31 cellular contexts compared by ENCODE assay signal in the genomic region with DNA sequence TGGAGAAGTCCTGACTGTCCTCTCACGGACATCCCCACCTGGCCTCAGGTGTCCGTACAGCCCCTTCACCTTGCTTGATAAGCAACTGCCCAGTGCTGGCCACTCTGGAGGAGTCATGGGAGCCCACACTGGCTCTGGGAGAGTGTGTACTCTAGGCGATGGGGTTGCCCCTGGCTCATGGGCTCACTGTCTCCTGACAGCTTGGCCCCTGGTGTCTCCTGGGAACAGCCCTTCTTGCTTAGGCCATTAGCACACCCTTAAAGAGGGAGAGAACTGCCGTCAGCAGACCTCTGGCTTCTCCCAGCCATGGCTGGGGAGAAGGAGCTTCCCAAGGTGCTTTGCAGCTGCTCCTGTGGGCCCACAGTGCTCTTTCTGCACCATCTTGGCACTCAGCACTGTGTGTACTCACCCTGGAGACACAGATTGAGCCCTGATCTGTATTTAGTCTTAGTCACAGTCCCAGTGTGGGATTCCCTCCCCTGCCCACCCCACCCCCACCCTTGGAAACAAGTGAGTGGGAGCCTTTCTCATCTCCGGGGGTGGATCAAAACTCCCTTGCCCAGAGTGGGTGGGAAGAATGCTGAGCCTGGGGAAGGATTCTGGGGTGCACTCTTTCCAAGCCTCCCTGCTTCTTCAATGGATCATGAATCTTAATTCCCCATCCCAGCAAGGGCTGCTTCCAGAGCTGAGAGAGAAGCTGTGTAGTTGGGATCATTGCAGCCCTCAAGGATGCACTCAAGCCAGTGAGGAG.
"Had no signal": no experiment of that assay in that cellular context is flagged by ENCODE, and none has a peak within 500 bp of the region (broad histone marks: within the 10 kb centered on the region; RNA-seq: fewer than 3 reads in every experiment).

No MANE protein-coding gene starts in this region.

- H3K36me3 ChIP-seq: left lung, neural progenitor cell, pancreas, prostate gland, stomach, thyroid gland, transverse colon, upper lobe of left lung, uterus had no signal

- H3K4me1 ChIP-seq: left lung, neural progenitor cell, pancreas, prostate gland, stomach, upper lobe of left lung, uterus had no signal

- ATAC-seq: left colon; left lung; natural killer cell; pancreas; right cardiac atrium; sciatic nerve; stimulated activated naive B cell treated with anti-CD40 and anti-IgM and Interleukin-4, amounts not matched to agents 10 μg/mL and 1 μg/mL and 100 μg/mL, for 72 hours; stimulated activated naive CD8-positive, alpha-beta T cell treated with anti-CD3 and anti-CD28 coated beads, Interleukin-15, Interleukin-2, amounts not matched to agents 100 U/mL and 50 U/mL, for 24 hours had no signal

- H3K9me3 Mint-ChIP-seq: immature natural killer cell, mesothelial cell of epicardium, natural killer cell, nephron progenitor cell, neural progenitor cell had no signal

- H3K27ac ChIP-seq: left lung, neural progenitor cell, pancreas, skin epidermis, stomach, testis, thyroid gland, transverse colon, upper lobe of left lung, uterus had no signal

- H3K36me3 Mint-ChIP-seq: mesothelial cell of epicardium; natural killer cell; neural progenitor cell; stimulated activated naive B cell treated with anti-CD40 and anti-IgM and Interleukin-4, amounts not matched to agents 10 μg/mL and 1 μg/mL and 100 μg/mL, for 72 hours had no signal

- H3K4me1 Mint-ChIP-seq: mesothelial cell of epicardium; naive B cell; natural killer cell; stimulated activated naive B cell treated with anti-CD40 and anti-IgM and Interleukin-4, amounts not matched to agents 10 μg/mL and 1 μg/mL and 100 μg/mL, for 72 hours had no signal

- DNase-seq: hypothalamus; immature natural killer cell; kidney; left colon; left lung; mesendoderm; naive B cell; natural killer cell; nephron progenitor cell; pancreas; posterior cingulate gyrus; retina; right cardiac atrium; stimulated activated CD4-positive, alpha-beta T cell treated with anti-CD3 and anti-CD28 coated beads, Interleukin-12 subunit alpha, Interleukin-12 subunit beta, amount 100 ng/mL, for 4 hours; stimulated activated CD4-positive, alpha-beta T cell treated with anti-CD3 and anti-CD28 coated beads, Interleukin-15, amount 100 ng/mL, for 24 hours; stimulated activated CD4-positive, alpha-beta T cell treated with anti-CD3 and anti-CD28 coated beads, Interleukin-2, amount 100 ng/mL, for 24 hours; stimulated activated CD4-positive, alpha-beta T cell treated with anti-CD3 and anti-CD28 coated beads, Interleukin-4, amount 100 ng/mL, for 1 hour; stimulated activated naive B cell treated with anti-CD40 and anti-IgM and Interleukin-4, amounts not matched to agents 10 μg/mL and 1 μg/mL and 100 μg/mL, for 72 hours; stimulated activated naive CD8-positive, alpha-beta T cell treated with anti-CD3 and anti-CD28 coated beads, Interleukin-15, Interleukin-2, amounts not matched to agents 100 U/mL and 50 U/mL, for 24 hours; stomach; testis; thyroid gland; transverse colon; upper lobe of left lung; uterus had no signal

- H3K27me3 ChIP-seq: left lung, neural progenitor cell, pancreas, testis, thyroid gland, transverse colon, upper lobe of left lung, uterus had no signal

- H3K9me3 ChIP-seq: left lung, pancreas, prostate gland, stomach, testis, thyroid gland, transverse colon, upper lobe of left lung, uterus had no signal

- H3K4me3 ChIP-seq: left lung, lung, neural progenitor cell, pancreas, prostate gland, skin epidermis, stomach, testis, thyroid gland, transverse colon, upper lobe of left lung, uterus had no signal

- H3K27ac Mint-ChIP-seq: immature natural killer cell; mesothelial cell of epicardium; naive B cell; natural killer cell; nephron progenitor cell; neural progenitor cell; stimulated activated naive B cell treated with anti-CD40 and anti-IgM and Interleukin-4, amounts not matched to agents 10 μg/mL and 1 μg/mL and 100 μg/mL, for 72 hours had no signal

- H3K4me3 Mint-ChIP-seq: immature natural killer cell; mesothelial cell of epicardium; naive B cell; natural killer cell; nephron progenitor cell; neural progenitor cell; stimulated activated naive B cell treated with anti-CD40 and anti-IgM and Interleukin-4, amounts not matched to agents 10 μg/mL and 1 μg/mL and 100 μg/mL, for 72 hours had no signal
